Comparison of ENCODE assay signal across 13 cellular contexts in genomic region chr20:22762576-22763256, GRCh38.
DNase-seq lines count a peak whose midpoint lies in the region; ATAC-seq, FAIRE-seq and TF ChIP-seq lines count a peak whose summit lies in the region.
"Had no signal": no experiment of that assay in that cellular context is flagged by ENCODE, and none has a peak within 500 bp of the region (broad histone marks: within the 10 kb centered on the region; RNA-seq: fewer than 3 reads in every experiment).

No MANE protein-coding gene starts in this region.

- H3K4me3 ChIP-seq in GM12878: no peak overlapping the region
- H3K4me3 ChIP-seq in hepatocyte: no peak overlapping the region
- H3K4me3 ChIP-seq in suprapubic skin: no peak overlapping the region
- H3K4me3 ChIP-seq: colonic mucosa, gastroesophageal sphincter had no signal

- ATAC-seq in GM12878: 0 out of 3 replicates have a peak, but pooled peaks have one; percentile 23
- ATAC-seq in activated CD8-positive, alpha-beta T cell treated with anti-CD3 and anti-CD28 coated beads, Interleukin-2, amount 10 ng/mL, durations not matched to agents 7 days and 5 days: no peak
- ATAC-seq in activated T-cell treated with anti-CD3 and anti-CD28 coated beads, Interleukin-2, amount 50 U/mL, for 72 hours (replicated peaks in 1 of 2): no peak
- ATAC-seq: activated naive CD4-positive, alpha-beta T cell treated with anti-CD3 and anti-CD28 coated beads, Interleukin-2, amount 50 U/mL, for 72 hours had no signal

- H2AFZ ChIP-seq in GM12878 (ENCODE audit: control insufficient read depth, low read depth, low read length): no peak overlapping the region
- no peak overlapping the region for H2AFZ ChIP-seq in hepatocyte

- H3K4me1 Mint-ChIP-seq in activated CD8-positive, alpha-beta T cell treated with anti-CD3 and anti-CD28 coated beads, Interleukin-2, amount 10 ng/mL, durations not matched to agents 7 days and 5 days (ENCODE audit: low read depth): no peaks in the 10 kb centered on the region
- H3K4me1 Mint-ChIP-seq in activated T-cell treated with anti-CD3 and anti-CD28 coated beads, Interleukin-2, amount 50 U/mL, for 72 hours (ENCODE audit: low read depth): no peaks in the 10 kb centered on the region

- H3K36me3 ChIP-seq in GM12878 (ENCODE audit: control insufficient read depth in 2 of 2, insufficient read depth in 2 of 2, low read length in 1 of 2) (no peaks in the 10 kb centered on the region), hepatocyte (replicated peaks; ENCODE audit: insufficient read depth, low read depth) (no peaks in the 10 kb centered on the region), suprapubic skin (no peaks in the 10 kb centered on the region)
- H3K36me3 ChIP-seq: colonic mucosa, gastroesophageal sphincter had no signal

- H3K4me1 ChIP-seq in GM12878 (ENCODE audit: control insufficient read depth, insufficient read depth, low read length) (no peaks in the 10 kb centered on the region), hepatocyte (ENCODE audit: insufficient read depth) (peaks cover 12% of the 10 kb centered on the region), suprapubic skin (peaks cover 21% of the 10 kb centered on the region)
- H3K4me1 ChIP-seq: colonic mucosa had no signal

- H3K4me2 ChIP-seq in GM12878 (ENCODE audit: control insufficient read depth, insufficient read depth) (no peak overlapping the region), hepatocyte (no peak overlapping the region)

- POLR2A ChIA-PET in GM12878 (lab: Charles Lee): no interaction called here
- POLR2A ChIA-PET in activated CD8-positive, alpha-beta T cell treated with anti-CD3 and anti-CD28 coated beads, Interleukin-2, amount 10 ng/mL, durations not matched to agents 7 days and 5 days (lab: Charles Lee): no interaction called here

- no peak for DNase-seq in HTR-8/SVneo (ENCODE audit: insufficient read length, low spot score)
- no peak for DNase-seq in GM12878 (ENCODE audit: low read depth, low spot score)
- DNase-seq in hepatocyte (ENCODE audit: low spot score): no peak
- no peak for DNase-seq in suprapubic skin (ENCODE audit: low spot score in 2 of 2)
- no peak for DNase-seq in activated CD8-positive, alpha-beta T cell treated with anti-CD3 and anti-CD28 coated beads, Interleukin-2, amount 10 ng/mL, durations not matched to agents 7 days and 5 days
- no peak for DNase-seq in activated T-cell treated with anti-CD3 and anti-CD28 coated beads, Interleukin-2, amount 50 U/mL, for 72 hours
- no peak for DNase-seq in COLO829 (ENCODE audit: low spot score)
- no peak for DNase-seq in activated effector memory CD4-positive, alpha-beta T cell treated with anti-CD3 and anti-CD28 coated beads, Interleukin-2, amount 50 U/mL, for 16 hours
- DNase-seq: NCI-H446 treated with DMSO at 0.1 percent for 48 hours had no signal

- no peaks in the 10 kb centered on the region for H3K9me3 Mint-ChIP-seq in activated CD8-positive, alpha-beta T cell treated with anti-CD3 and anti-CD28 coated beads, Interleukin-2, amount 10 ng/mL, durations not matched to agents 7 days and 5 days (ENCODE audit: insufficient read depth)
- H3K9me3 Mint-ChIP-seq in activated T-cell treated with anti-CD3 and anti-CD28 coated beads, Interleukin-2, amount 50 U/mL, for 72 hours: peaks cover 4 to 5% of the 10 kb centered on the region in 2 donors

- SMC1A ChIA-PET in GM12878 (lab: Charles Lee; ENCODE audit: uncharacterized antibody, unreplicated experiment): no interaction called here

- TF ChIP-seq CTCF in GM12878 (IDR thresholded peaks at IDR 0.05 in 2 of 3, conservative IDR thresholded peaks at IDR 0.05 in 1 of 3; ENCODE audit: control insufficient read depth in 2 of 3, extremely low read depth in 1 of 3, insufficient read depth in 1 of 3, low read depth in 3 of 3, low read length in 3 of 3): no peak
- TF ChIP-seq CTCF in hepatocyte (IDR thresholded peaks at IDR 0.05; ENCODE audit: poor library complexity): no peak
- no peak for TF ChIP-seq CTCF in suprapubic skin (IDR thresholded peaks at IDR 0.05)

- H3K27ac ChIP-seq in GM12878 (ENCODE audit: control insufficient read depth, insufficient read depth): no peak overlapping the region
- H3K27ac ChIP-seq in hepatocyte: peak overlapping the region; percentile 53
- H3K27ac ChIP-seq in suprapubic skin: peak overlapping the region; percentile 44
- H3K27ac ChIP-seq: colonic mucosa had no signal

- BruUV-seq in GM12878 (replicated peaks; lab: Mats Ljungman, UMichigan): no TSS peak

- intact Hi-C loops in GM12878 (cut with micrococcal nuclease; ENCODE audit: unreplicated experiment): no loop called here

- in situ Hi-C loops in GM12878 (cut with MboI): no loop called here

- no peak for TF ChIP-seq POLR2A in GM12878 (IDR thresholded peaks at IDR 0.05; ENCODE audit: low read depth, low read length)
- TF ChIP-seq POLR2A in suprapubic skin (IDR thresholded peaks at IDR 0.05): no peak

- H3K27ac Mint-ChIP-seq in activated CD8-positive, alpha-beta T cell treated with anti-CD3 and anti-CD28 coated beads, Interleukin-2, amount 10 ng/mL, durations not matched to agents 7 days and 5 days: no peak overlapping the region
- H3K27ac Mint-ChIP-seq in activated T-cell treated with anti-CD3 and anti-CD28 coated beads, Interleukin-2, amount 50 U/mL, for 72 hours: no peak overlapping the region
- H3K27ac Mint-ChIP-seq: activated naive CD4-positive, alpha-beta T cell treated with anti-CD3 and anti-CD28 coated beads, Interleukin-2, amount 50 U/mL, for 72 hours had no signal

- RAD21 ChIA-PET in GM12878 (lab: Charles Lee; ENCODE audit: unreplicated experiment): no interaction called here

- no peak overlapping the region for H3K4me3 Mint-ChIP-seq in activated CD8-positive, alpha-beta T cell treated with anti-CD3 and anti-CD28 coated beads, Interleukin-2, amount 10 ng/mL, durations not matched to agents 7 days and 5 days
- H3K4me3 Mint-ChIP-seq in activated T-cell treated with anti-CD3 and anti-CD28 coated beads, Interleukin-2, amount 50 U/mL, for 72 hours: no peak overlapping the region

- peak; percentile 28 for FAIRE-seq in HTR-8/SVneo (lab: Jason Lieb, UNC)
- no peak for FAIRE-seq in GM12878 (lab: Jason Lieb, UNC)
- FAIRE-seq: H54 had no signal

- H3K9me3 ChIP-seq in GM12878 (replicated peaks; ENCODE audit: control insufficient read depth, insufficient read depth, low read length) (no peaks in the 10 kb centered on the region), hepatocyte (ENCODE audit: low read depth) (no peaks in the 10 kb centered on the region), suprapubic skin (no peaks in the 10 kb centered on the region)
- H3K9me3 ChIP-seq: colonic mucosa, gastroesophageal sphincter had no signal

- H3K27me3 ChIP-seq in GM12878 (replicated peaks in 1 of 2; ENCODE audit: control insufficient read depth in 2 of 2, insufficient read depth in 2 of 2, low read length in 1 of 2) (no peaks in the 10 kb centered on the region; a peak in 1 of 4 replicates), hepatocyte (no peaks in the 10 kb centered on the region), suprapubic skin (peaks cover 4% of the 10 kb centered on the region)
- H3K27me3 ChIP-seq: colonic mucosa had no signal

- CTCF ChIA-PET in GM12878 (lab: Yijun Ruan, JAX): no interaction called here
- CTCF ChIA-PET in activated CD8-positive, alpha-beta T cell treated with anti-CD3 and anti-CD28 coated beads, Interleukin-2, amount 10 ng/mL, durations not matched to agents 7 days and 5 days (lab: Charles Lee): no interaction called here

- H3K36me3 Mint-ChIP-seq in activated CD8-positive, alpha-beta T cell treated with anti-CD3 and anti-CD28 coated beads, Interleukin-2, amount 10 ng/mL, durations not matched to agents 7 days and 5 days (ENCODE audit: low read depth): no peaks in the 10 kb centered on the region
- H3K36me3 Mint-ChIP-seq in activated T-cell treated with anti-CD3 and anti-CD28 coated beads, Interleukin-2, amount 50 U/mL, for 72 hours (ENCODE audit: insufficient read depth in 2 of 2): no peaks in the 10 kb centered on the region
- H3K36me3 Mint-ChIP-seq: activated naive CD4-positive, alpha-beta T cell treated with anti-CD3 and anti-CD28 coated beads, Interleukin-2, amount 50 U/mL, for 72 hours had no signal

- H4K20me1 ChIP-seq in GM12878 (ENCODE audit: control insufficient read depth, insufficient read depth) (no peaks in the 10 kb centered on the region), hepatocyte (ENCODE audit: insufficient read depth, poor library complexity, severe bottlenecking) (no peaks in the 10 kb centered on the region)

- H3K79me2 ChIP-seq in GM12878 (ENCODE audit: control insufficient read depth, insufficient read depth, low read length) (no peaks in the 10 kb centered on the region), hepatocyte (no peaks in the 10 kb centered on the region)

- 13% methylated on average over 6 of the region's 6 CpGs for WGBS in GM12878 (ENCODE audit: insufficient coverage, insufficient replicate concordance, low lambda C conversion rate, missing lambda C conversion rate)
- WGBS in hepatocyte (ENCODE audit: low lambda C conversion rate, missing lambda C conversion rate): 74% methylated on average over 6 of the region's 6 CpGs
- 44% methylated on average over 6 of the region's 6 CpGs for WGBS in suprapubic skin

- TF ChIP-seq EP300 in GM12878 (IDR thresholded peaks at IDR 0.05; ENCODE audit: borderline replicate concordance in 1 of 2, control insufficient read depth in 1 of 2, low read depth in 2 of 2, low read length in 2 of 2) (no peak), suprapubic skin (IDR thresholded peaks at IDR 0.05) (no peak)

- no peaks in the 10 kb centered on the region for H3K9me2 ChIP-seq in hepatocyte (replicated peaks; ENCODE audit: insufficient read depth)

- H3K27me3 Mint-ChIP-seq in activated CD8-positive, alpha-beta T cell treated with anti-CD3 and anti-CD28 coated beads, Interleukin-2, amount 10 ng/mL, durations not matched to agents 7 days and 5 days (ENCODE audit: low read depth): no peaks in the 10 kb centered on the region
- H3K27me3 Mint-ChIP-seq in activated T-cell treated with anti-CD3 and anti-CD28 coated beads, Interleukin-2, amount 50 U/mL, for 72 hours (ENCODE audit: low read depth): no peaks in the 10 kb centered on the region

- H3K9ac ChIP-seq in GM12878 (ENCODE audit: control insufficient read depth, insufficient read depth, low read length): no peak overlapping the region

- TF ChIP-seq RAD21 in GM12878 (IDR thresholded peaks at IDR 0.05; ENCODE audit: insufficient read depth, low read depth, low read length): no peak

TF ChIP-seq in GM12878, 131 proteins besides CTCF, POLR2A, EP300 and RAD21:
- TF ChIP-seq KAT2A (conservative IDR thresholded peaks at IDR 0.05; ENCODE audit: control insufficient read depth, low read depth, low read length) (no peak), HCFC1 (IDR thresholded peaks at IDR 0.05; ENCODE audit: low read length) (no peak), BMI1 (IDR thresholded peaks at IDR 0.05; ENCODE audit: borderline replicate concordance) (no peak)
